In the genomic region with DNA sequence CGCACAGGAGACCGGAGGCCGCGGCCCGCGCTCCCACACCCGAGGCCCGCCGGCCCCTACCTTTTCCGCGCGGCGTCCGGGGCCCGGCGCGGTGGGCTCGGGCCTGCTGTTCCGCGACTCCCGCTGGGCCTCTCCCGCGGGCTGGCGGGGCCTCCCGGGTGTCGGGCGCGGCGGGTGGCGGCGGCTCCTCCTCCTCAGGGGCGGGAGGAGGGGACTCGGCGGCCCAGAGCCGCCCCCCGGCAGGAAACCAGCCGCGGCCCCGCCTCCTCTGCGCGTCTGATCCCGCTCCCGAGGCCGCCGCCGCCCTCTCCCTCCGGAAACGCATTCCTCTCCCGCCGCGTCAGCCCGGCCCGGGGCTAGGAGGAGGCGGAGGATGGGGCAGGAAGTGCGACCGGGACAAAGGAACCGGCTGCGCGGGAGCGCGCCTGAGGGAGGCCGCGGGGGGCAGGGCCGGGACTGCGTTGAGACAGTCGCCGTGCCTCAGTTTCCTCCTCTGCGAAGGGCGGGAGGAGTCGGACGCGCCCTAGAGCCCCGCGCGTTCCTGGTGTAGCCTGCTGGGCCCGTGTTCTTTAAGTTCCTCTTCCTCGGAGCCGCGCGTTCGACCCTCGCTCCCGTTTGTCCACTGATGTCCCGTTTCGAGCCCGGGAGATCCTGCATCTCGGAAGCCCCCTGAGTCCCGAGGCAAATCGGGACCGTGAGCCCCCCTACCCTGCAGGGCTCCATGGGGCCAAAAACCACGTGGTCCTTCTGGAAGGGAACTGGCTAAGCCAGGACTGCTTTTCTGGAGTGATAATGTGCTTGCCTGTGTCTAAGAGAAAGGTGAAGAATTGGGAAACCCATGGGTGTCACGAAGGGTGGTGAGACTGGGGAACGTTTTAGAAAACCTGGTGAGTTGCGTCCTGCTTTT, we compare ENCODE assay signal across 1 cellular context.
TF ChIP-seq lines count a peak whose summit lies in the region.

A gene (minus strand): TSS at position 146 of the 907 bp plus-strand sequence. CDS start 22,672 bp downstream, outside the sequence.

TF ChIP-seq in K562, 482 proteins besides CTCF, POLR2A, EP300 and RAD21 (continued from another document and continues in another):
- no peak for TF ChIP-seq CBX3 (IDR thresholded peaks at IDR 0.05; ENCODE audit: borderline replicate concordance in 1 of 2, low read length in 2 of 2)
- TF ChIP-seq ZNF75A (CRISPR knock-in tag; IDR thresholded peaks at IDR 0.05), result no peak
- no peak for TF ChIP-seq TGIF2 (CRISPR knock-in tag; IDR thresholded peaks at IDR 0.05)
- TF ChIP-seq TCF3 (CRISPR knock-in tag; IDR thresholded peaks at IDR 0.05), result no peak
- 0 out of 2 replicates have a peak, but pooled peaks have one; percentile 13 for TF ChIP-seq TARDBP (IDR thresholded peaks at IDR 0.05)
- no peak for TF ChIP-seq TSC22D4 (tag; IDR thresholded peaks at IDR 0.05)
- TF ChIP-seq, protein P1, sequence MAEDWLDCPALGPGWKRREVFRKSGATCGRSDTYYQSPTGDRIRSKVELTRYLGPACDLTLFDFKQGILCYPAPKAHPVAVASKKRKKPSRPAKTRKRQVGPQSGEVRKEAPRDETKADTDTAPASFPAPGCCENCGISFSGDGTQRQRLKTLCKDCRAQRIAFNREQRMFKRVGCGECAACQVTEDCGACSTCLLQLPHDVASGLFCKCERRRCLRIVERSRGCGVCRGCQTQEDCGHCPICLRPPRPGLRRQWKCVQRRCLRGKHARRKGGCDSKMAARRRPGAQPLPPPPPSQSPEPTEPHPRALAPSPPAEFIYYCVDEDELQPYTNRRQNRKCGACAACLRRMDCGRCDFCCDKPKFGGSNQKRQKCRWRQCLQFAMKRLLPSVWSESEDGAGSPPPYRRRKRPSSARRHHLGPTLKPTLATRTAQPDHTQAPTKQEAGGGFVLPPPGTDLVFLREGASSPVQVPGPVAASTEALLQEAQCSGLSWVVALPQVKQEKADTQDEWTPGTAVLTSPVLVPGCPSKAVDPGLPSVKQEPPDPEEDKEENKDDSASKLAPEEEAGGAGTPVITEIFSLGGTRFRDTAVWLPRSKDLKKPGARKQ (CRISPR knock-in tag; IDR thresholded peaks at IDR 0.05), result no peak
- 0 out of 2 replicates have a peak, but pooled peaks have one; percentile 42 for TF ChIP-seq ZNF175 (CRISPR knock-in tag; IDR thresholded peaks at IDR 0.05; ENCODE audit: low read depth)
- TF ChIP-seq NFYB (IDR thresholded peaks at IDR 0.05; ENCODE audit: extremely low read depth, insufficient read length), result no peak
- TF ChIP-seq, protein P2, sequence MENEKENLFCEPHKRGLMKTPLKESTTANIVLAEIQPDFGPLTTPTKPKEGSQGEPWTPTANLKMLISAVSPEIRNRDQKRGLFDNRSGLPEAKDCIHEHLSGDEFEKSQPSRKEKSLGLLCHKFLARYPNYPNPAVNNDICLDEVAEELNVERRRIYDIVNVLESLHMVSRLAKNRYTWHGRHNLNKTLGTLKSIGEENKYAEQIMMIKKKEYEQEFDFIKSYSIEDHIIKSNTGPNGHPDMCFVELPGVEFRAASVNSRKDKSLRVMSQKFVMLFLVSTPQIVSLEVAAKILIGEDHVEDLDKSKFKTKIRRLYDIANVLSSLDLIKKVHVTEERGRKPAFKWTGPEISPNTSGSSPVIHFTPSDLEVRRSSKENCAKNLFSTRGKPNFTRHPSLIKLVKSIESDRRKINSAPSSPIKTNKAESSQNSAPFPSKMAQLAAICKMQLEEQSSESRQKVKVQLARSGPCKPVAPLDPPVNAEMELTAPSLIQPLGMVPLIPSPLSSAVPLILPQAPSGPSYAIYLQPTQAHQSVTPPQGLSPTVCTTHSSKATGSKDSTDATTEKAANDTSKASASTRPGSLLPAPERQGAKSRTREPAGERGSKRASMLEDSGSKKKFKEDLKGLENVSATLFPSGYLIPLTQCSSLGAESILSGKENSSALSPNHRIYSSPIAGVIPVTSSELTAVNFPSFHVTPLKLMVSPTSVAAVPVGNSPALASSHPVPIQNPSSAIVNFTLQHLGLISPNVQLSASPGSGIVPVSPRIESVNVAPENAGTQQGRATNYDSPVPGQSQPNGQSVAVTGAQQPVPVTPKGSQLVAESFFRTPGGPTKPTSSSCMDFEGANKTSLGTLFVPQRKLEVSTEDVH (IDR thresholded peaks at IDR 0.05; ENCODE audit: low read depth, partially characterized antibody), result peak; percentile 71
- TF ChIP-seq, protein P3, sequence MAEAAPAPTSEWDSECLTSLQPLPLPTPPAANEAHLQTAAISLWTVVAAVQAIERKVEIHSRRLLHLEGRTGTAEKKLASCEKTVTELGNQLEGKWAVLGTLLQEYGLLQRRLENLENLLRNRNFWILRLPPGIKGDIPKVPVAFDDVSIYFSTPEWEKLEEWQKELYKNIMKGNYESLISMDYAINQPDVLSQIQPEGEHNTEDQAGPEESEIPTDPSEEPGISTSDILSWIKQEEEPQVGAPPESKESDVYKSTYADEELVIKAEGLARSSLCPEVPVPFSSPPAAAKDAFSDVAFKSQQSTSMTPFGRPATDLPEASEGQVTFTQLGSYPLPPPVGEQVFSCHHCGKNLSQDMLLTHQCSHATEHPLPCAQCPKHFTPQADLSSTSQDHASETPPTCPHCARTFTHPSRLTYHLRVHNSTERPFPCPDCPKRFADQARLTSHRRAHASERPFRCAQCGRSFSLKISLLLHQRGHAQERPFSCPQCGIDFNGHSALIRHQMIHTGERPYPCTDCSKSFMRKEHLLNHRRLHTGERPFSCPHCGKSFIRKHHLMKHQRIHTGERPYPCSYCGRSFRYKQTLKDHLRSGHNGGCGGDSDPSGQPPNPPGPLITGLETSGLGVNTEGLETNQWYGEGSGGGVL (CRISPR knock-in tag; IDR thresholded peaks at IDR 0.05), result no peak
- TF ChIP-seq ZFP1 (CRISPR knock-in tag; IDR thresholded peaks at IDR 0.05), result no peak
- no peak for TF ChIP-seq ZNF561 (CRISPR knock-in tag; conservative IDR thresholded peaks at IDR 0.05)
- no peak for TF ChIP-seq TCF7L2 (IDR thresholded peaks at IDR 0.05; ENCODE audit: low read depth, low read length)
- TF ChIP-seq TAL1 (IDR thresholded peaks at IDR 0.05), result no peak
- TF ChIP-seq TBL1XR1 (IDR thresholded peaks at IDR 0.05; ENCODE audit: low read length in 2 of 2), result no peak
- TF ChIP-seq, protein P4, sequence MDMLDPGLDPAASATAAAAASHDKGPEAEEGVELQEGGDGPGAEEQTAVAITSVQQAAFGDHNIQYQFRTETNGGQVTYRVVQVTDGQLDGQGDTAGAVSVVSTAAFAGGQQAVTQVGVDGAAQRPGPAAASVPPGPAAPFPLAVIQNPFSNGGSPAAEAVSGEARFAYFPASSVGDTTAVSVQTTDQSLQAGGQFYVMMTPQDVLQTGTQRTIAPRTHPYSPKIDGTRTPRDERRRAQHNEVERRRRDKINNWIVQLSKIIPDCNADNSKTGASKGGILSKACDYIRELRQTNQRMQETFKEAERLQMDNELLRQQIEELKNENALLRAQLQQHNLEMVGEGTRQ (CRISPR knock-in tag; IDR thresholded peaks at IDR 0.05), result no peak
- TF ChIP-seq FOXA1 (IDR thresholded peaks at IDR 0.05; ENCODE audit: borderline replicate concordance), result no peak
- TF ChIP-seq, protein P5, sequence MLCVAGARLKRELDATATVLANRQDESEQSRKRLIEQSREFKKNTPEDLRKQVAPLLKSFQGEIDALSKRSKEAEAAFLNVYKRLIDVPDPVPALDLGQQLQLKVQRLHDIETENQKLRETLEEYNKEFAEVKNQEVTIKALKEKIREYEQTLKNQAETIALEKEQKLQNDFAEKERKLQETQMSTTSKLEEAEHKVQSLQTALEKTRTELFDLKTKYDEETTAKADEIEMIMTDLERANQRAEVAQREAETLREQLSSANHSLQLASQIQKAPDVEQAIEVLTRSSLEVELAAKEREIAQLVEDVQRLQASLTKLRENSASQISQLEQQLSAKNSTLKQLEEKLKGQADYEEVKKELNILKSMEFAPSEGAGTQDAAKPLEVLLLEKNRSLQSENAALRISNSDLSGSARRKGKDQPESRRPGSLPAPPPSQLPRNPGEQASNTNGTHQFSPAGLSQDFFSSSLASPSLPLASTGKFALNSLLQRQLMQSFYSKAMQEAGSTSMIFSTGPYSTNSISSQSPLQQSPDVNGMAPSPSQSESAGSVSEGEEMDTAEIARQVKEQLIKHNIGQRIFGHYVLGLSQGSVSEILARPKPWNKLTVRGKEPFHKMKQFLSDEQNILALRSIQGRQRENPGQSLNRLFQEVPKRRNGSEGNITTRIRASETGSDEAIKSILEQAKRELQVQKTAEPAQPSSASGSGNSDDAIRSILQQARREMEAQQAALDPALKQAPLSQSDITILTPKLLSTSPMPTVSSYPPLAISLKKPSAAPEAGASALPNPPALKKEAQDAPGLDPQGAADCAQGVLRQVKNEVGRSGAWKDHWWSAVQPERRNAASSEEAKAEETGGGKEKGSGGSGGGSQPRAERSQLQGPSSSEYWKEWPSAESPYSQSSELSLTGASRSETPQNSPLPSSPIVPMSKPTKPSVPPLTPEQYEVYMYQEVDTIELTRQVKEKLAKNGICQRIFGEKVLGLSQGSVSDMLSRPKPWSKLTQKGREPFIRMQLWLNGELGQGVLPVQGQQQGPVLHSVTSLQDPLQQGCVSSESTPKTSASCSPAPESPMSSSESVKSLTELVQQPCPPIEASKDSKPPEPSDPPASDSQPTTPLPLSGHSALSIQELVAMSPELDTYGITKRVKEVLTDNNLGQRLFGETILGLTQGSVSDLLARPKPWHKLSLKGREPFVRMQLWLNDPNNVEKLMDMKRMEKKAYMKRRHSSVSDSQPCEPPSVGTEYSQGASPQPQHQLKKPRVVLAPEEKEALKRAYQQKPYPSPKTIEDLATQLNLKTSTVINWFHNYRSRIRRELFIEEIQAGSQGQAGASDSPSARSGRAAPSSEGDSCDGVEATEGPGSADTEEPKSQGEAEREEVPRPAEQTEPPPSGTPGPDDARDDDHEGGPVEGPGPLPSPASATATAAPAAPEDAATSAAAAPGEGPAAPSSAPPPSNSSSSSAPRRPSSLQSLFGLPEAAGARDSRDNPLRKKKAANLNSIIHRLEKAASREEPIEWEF (CRISPR knock-in tag; IDR thresholded peaks at IDR 0.05), result no peak
- no peak for TF ChIP-seq FIP1L1 (IDR thresholded peaks at IDR 0.05; ENCODE audit: low read depth, low read length, poor library complexity, severe bottlenecking)
- no peak for TF ChIP-seq ZNF217 (CRISPR knock-in tag; IDR thresholded peaks at IDR 0.05)
- TF ChIP-seq, protein P6, sequence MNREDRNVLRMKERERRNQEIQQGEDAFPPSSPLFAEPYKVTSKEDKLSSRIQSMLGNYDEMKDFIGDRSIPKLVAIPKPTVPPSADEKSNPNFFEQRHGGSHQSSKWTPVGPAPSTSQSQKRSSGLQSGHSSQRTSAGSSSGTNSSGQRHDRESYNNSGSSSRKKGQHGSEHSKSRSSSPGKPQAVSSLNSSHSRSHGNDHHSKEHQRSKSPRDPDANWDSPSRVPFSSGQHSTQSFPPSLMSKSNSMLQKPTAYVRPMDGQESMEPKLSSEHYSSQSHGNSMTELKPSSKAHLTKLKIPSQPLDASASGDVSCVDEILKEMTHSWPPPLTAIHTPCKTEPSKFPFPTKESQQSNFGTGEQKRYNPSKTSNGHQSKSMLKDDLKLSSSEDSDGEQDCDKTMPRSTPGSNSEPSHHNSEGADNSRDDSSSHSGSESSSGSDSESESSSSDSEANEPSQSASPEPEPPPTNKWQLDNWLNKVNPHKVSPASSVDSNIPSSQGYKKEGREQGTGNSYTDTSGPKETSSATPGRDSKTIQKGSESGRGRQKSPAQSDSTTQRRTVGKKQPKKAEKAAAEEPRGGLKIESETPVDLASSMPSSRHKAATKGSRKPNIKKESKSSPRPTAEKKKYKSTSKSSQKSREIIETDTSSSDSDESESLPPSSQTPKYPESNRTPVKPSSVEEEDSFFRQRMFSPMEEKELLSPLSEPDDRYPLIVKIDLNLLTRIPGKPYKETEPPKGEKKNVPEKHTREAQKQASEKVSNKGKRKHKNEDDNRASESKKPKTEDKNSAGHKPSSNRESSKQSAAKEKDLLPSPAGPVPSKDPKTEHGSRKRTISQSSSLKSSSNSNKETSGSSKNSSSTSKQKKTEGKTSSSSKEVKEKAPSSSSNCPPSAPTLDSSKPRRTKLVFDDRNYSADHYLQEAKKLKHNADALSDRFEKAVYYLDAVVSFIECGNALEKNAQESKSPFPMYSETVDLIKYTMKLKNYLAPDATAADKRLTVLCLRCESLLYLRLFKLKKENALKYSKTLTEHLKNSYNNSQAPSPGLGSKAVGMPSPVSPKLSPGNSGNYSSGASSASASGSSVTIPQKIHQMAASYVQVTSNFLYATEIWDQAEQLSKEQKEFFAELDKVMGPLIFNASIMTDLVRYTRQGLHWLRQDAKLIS (CRISPR knock-in tag; IDR thresholded peaks at IDR 0.05), result no peak
- TF ChIP-seq, protein P7, sequence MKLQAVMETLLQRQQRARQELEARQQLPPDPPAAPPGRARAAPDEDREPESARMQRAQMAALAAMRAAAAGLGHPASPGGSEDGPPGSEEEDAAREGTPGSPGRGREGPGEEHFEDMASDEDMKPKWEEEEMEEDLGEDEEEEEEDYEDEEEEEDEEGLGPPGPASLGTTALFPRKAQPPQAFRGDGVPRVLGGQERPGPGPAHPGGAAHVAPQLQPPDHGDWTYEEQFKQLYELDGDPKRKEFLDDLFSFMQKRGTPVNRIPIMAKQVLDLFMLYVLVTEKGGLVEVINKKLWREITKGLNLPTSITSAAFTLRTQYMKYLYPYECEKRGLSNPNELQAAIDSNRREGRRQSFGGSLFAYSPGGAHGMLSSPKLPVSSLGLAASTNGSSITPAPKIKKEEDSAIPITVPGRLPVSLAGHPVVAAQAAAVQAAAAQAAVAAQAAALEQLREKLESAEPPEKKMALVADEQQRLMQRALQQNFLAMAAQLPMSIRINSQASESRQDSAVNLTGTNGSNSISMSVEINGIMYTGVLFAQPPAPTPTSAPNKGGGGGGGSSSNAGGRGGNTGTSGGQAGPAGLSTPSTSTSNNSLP (IDR thresholded peaks at IDR 0.05; ENCODE audit: borderline replicate concordance, low read depth, low read length), result no peak
- TF ChIP-seq, protein P8, sequence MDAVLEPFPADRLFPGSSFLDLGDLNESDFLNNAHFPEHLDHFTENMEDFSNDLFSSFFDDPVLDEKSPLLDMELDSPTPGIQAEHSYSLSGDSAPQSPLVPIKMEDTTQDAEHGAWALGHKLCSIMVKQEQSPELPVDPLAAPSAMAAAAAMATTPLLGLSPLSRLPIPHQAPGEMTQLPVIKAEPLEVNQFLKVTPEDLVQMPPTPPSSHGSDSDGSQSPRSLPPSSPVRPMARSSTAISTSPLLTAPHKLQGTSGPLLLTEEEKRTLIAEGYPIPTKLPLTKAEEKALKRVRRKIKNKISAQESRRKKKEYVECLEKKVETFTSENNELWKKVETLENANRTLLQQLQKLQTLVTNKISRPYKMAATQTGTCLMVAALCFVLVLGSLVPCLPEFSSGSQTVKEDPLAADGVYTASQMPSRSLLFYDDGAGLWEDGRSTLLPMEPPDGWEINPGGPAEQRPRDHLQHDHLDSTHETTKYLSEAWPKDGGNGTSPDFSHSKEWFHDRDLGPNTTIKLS (IDR thresholded peaks at IDR 0.05; ENCODE audit: borderline replicate concordance, low read depth), result peak; percentile 77
- TF ChIP-seq SMARCB1 (IDR thresholded peaks at IDR 0.05; ENCODE audit: insufficient read length, low read depth), result no peak
- TF ChIP-seq ZBTB7A (IDR thresholded peaks at IDR 0.05; ENCODE audit: borderline replicate concordance, control insufficient read depth, low read depth, low read length), result peak; percentile 80; the same call in 1 of the 2 replicates
- peak; percentile 83 for TF ChIP-seq GATAD2B (IDR thresholded peaks at IDR 0.05; ENCODE audit: borderline replicate concordance)
- no peak for TF ChIP-seq TCF7 (IDR thresholded peaks at IDR 0.05; ENCODE audit: borderline replicate concordance)
- no peak for TF ChIP-seq U2AF2 (optimal IDR thresholded peaks at IDR 0.05; ENCODE audit: low read depth, low read length)
- no peak for TF ChIP-seq RBM17 (IDR thresholded peaks at IDR 0.05; ENCODE audit: borderline replicate concordance, low read depth, low read length)
- TF ChIP-seq HDAC2 (IDR thresholded peaks at IDR 0.05), result no peak
- TF ChIP-seq XRCC3 (IDR thresholded peaks at IDR 0.05), result no peak
- TF ChIP-seq HDAC1 (IDR thresholded peaks at IDR 0.05), result peak in 1 of 2 experiments; percentile 68; a peak in 1 of 4 replicates
- TF ChIP-seq ZNF57 (CRISPR knock-in tag; IDR thresholded peaks at IDR 0.05), result no peak
- TF ChIP-seq ZNF77 (CRISPR knock-in tag; IDR thresholded peaks at IDR 0.05), result no peak
